1 cellular context compared by ENCODE assay signal in genomic region chr13:78131811-78132210, GRCh38.
TF ChIP-seq lines count a peak whose summit lies in the region.

No MANE protein-coding gene starts in this region.

TF ChIP-seq in HCT116, 20 proteins besides CTCF, POLR2A, EP300 and RAD21 (continued from another document):
- TF ChIP-seq REST (IDR thresholded peaks at IDR 0.05; ENCODE audit: low read depth) (no peak), EZH2phosphoT487 (IDR thresholded peaks at IDR 0.05; ENCODE audit: borderline replicate concordance) (no peak), YY1 (IDR thresholded peaks at IDR 0.05; ENCODE audit: extremely low read depth, insufficient replicate concordance, low read depth, low read length) (no peak), ELF1 (IDR thresholded peaks at IDR 0.05; ENCODE audit: borderline replicate concordance, low read depth) (no peak), JUND (IDR thresholded peaks at IDR 0.05) (no peak), POLR2AphosphoS5 (IDR thresholded peaks at IDR 0.05; ENCODE audit: low read depth, low read length) (no peak), TCF7L2 (IDR thresholded peaks at IDR 0.05; ENCODE audit: borderline replicate concordance, extremely low read depth, insufficient read depth, insufficient read length) (no peak), EZH2 (IDR thresholded peaks at IDR 0.05) (no peak), SIN3A (IDR thresholded peaks at IDR 0.05; ENCODE audit: low read depth) (no peak), ZBTB33 (IDR thresholded peaks at IDR 0.05; ENCODE audit: extremely low read depth, insufficient replicate concordance, low read length) (no peak), MAX (IDR thresholded peaks at IDR 0.05) (no peak), FOSL1 (IDR thresholded peaks at IDR 0.05; ENCODE audit: low read depth) (no peak), ATF3 (IDR thresholded peaks at IDR 0.05) (no peak), EGR1 (IDR thresholded peaks at IDR 0.05; ENCODE audit: low read depth) (no peak)
TF ChIP-seq in HCT116: peak in this region for 0.
